In genomic region chr2:8409461-8410260, GRCh38 we compare ENCODE assay signal across 14 cellular contexts.
A peak's percentile ranks its signal among the peaks of the same experiment; 100 is the strongest.
DNase-seq lines count a peak whose midpoint lies in the region; ATAC-seq, FAIRE-seq and TF ChIP-seq lines count a peak whose summit lies in the region.
"Had no signal": no experiment of that assay in that cellular context is flagged by ENCODE, and none has a peak within 500 bp of the region (broad histone marks: within the 10 kb centered on the region; RNA-seq: fewer than 3 reads in every experiment).

No MANE protein-coding gene starts in this region.

- no peak for DNase-seq in A549 (ENCODE audit: low read depth in 1 of 2, low spot score in 1 of 2)
- DNase-seq in Caki2 (ENCODE audit: low read depth): peak; percentile 27
- no peak for DNase-seq in activated T-cell treated with anti-CD3 and anti-CD28 coated beads, Interleukin-2, amount 50 U/mL, for 72 hours
- no peak for DNase-seq in left ventricle myocardium superior
- no peak for DNase-seq in DMS79 treated with DMSO at 0.1 percent for 48 hours (lab: John Stamatoyannopoulos, UW)
- DNase-seq: NCI-H1436, NCI-H510A treated with DMSO at 0.1 percent for 48 hours, right cardiac atrium, stomach had no signal

- H3K4me3 ChIP-seq in A549: no peak overlapping the region
- H3K4me3 ChIP-seq: stomach had no signal

- TF ChIP-seq CTCF in A549 (IDR thresholded peaks at IDR 0.05): no peak

- H3K4me3 Mint-ChIP-seq in activated T-cell treated with anti-CD3 and anti-CD28 coated beads, Interleukin-2, amount 50 U/mL, for 72 hours: peak overlapping the region; percentile 58 to 70
- H3K4me3 Mint-ChIP-seq: CD8-positive, alpha-beta T cell had no signal

- H3K4me2 ChIP-seq in A549: peak overlapping the region; percentile 37

- no peaks in the 10 kb centered on the region for H3K9me3 Mint-ChIP-seq in activated T-cell treated with anti-CD3 and anti-CD28 coated beads, Interleukin-2, amount 50 U/mL, for 72 hours
- H3K9me3 Mint-ChIP-seq: CD8-positive, alpha-beta T cell had no signal

- WGBS in A549 (ENCODE audit: missing lambda C conversion rate): 72% methylated on average over 5 of the region's 5 CpGs

- no peak for TF ChIP-seq POLR2A in A549 (IDR thresholded peaks at IDR 0.05; ENCODE audit: low read length)

- TF ChIP-seq RAD21 in A549 (conservative IDR thresholded peaks at IDR 0.05 in 1 of 2, IDR thresholded peaks at IDR 0.05 in 1 of 2): no peak

- peaks cover 44% of the 10 kb centered on the region for H3K4me1 Mint-ChIP-seq in activated T-cell treated with anti-CD3 and anti-CD28 coated beads, Interleukin-2, amount 50 U/mL, for 72 hours (ENCODE audit: low read depth)

- TF ChIP-seq EP300 in A549 (IDR thresholded peaks at IDR 0.05): no peak

- H3K4me1 ChIP-seq in A549: peaks cover 45% of the 10 kb centered on the region

- ATAC-seq in A549 (peak in 1 of 2 experiments; percentile 35; a peak in 2 of 6 replicates), left ventricle myocardium superior (peak; percentile 49), GM21619 (IDR thresholded peaks at IDR 0.05; ENCODE audit: unreplicated experiment) (no peak), HG03520 (IDR thresholded peaks at IDR 0.05; ENCODE audit: unreplicated experiment) (no peak)
- no peak for ATAC-seq in activated T-cell treated with anti-CD3 and anti-CD28 coated beads, Interleukin-2, amount 50 U/mL, for 72 hours (replicated peaks in 1 of 2)

- H3K36me3 Mint-ChIP-seq in activated T-cell treated with anti-CD3 and anti-CD28 coated beads, Interleukin-2, amount 50 U/mL, for 72 hours (ENCODE audit: insufficient read depth in 2 of 2): no peaks in the 10 kb centered on the region
- H3K36me3 Mint-ChIP-seq: CD8-positive, alpha-beta T cell had no signal

- no peak for FAIRE-seq in A549 (lab: Jason Lieb, UNC)
- FAIRE-seq: astrocyte had no signal

- H3K27ac ChIP-seq in A549: peak overlapping the region; percentile 4 to 6; a peak in 2 of 6 replicates
- H3K27ac ChIP-seq: RWPE1, stomach had no signal

- peak overlapping the region; percentile 91 for H3K27ac Mint-ChIP-seq in activated T-cell treated with anti-CD3 and anti-CD28 coated beads, Interleukin-2, amount 50 U/mL, for 72 hours

- CTCF ChIA-PET in A549 (lab: Yijun Ruan, JAX): interaction anchor here (0.6 to 1.5 kb wide), 2 partner anchors 15 to 931 kb away, joined by 3 read pairs; no protein-coding TSS in a partner anchor

- POLR2A ChIA-PET in A549 (lab: Yijun Ruan, JAX): no interaction called here

- H3K27me3 Mint-ChIP-seq in activated T-cell treated with anti-CD3 and anti-CD28 coated beads, Interleukin-2, amount 50 U/mL, for 72 hours (ENCODE audit: low read depth): peaks cover 20% of the 10 kb centered on the region

- no peaks in the 10 kb centered on the region for H3K9me3 ChIP-seq in A549
- H3K9me3 ChIP-seq: stomach had no signal

- intact Hi-C loops in left ventricle myocardium superior (cut with micrococcal nuclease): no loop called here

- in situ Hi-C loops in Caki2 (cut with HindIII; ENCODE audit: low pct_unique_long_range_greater_than_20kb, low sequenced_read_pairs): no loop called here

TF ChIP-seq in A549, 52 proteins besides CTCF, POLR2A, EP300 and RAD21:
- no peak for TF ChIP-seq NPAS2 (CRISPR knock-in tag; IDR thresholded peaks at IDR 0.05; ENCODE audit: borderline replicate concordance)
- TF ChIP-seq KDM5A (IDR thresholded peaks at IDR 0.05): no peak
- no peak for TF ChIP-seq HOXB13 (CRISPR knock-in tag; IDR thresholded peaks at IDR 0.05; ENCODE audit: low read depth)
- no peak for TF ChIP-seq FOXS1 (CRISPR knock-in tag; IDR thresholded peaks at IDR 0.05)
- no peak for TF ChIP-seq CBX8 (IDR thresholded peaks at IDR 0.05)
- no peak for TF ChIP-seq HDAC2 (IDR thresholded peaks at IDR 0.05)
- no peak for TF ChIP-seq ZFP36 (IDR thresholded peaks at IDR 0.05; ENCODE audit: borderline replicate concordance, partially characterized antibody)
- no peak for TF ChIP-seq FOSL2 (IDR thresholded peaks at IDR 0.05)
- no peak for TF ChIP-seq FOSL2 (CRISPR knock-in tag; IDR thresholded peaks at IDR 0.05)
- TF ChIP-seq MAZ (IDR thresholded peaks at IDR 0.05; ENCODE audit: borderline replicate concordance, low read depth, low read length): no peak
- TF ChIP-seq, protein P1, sequence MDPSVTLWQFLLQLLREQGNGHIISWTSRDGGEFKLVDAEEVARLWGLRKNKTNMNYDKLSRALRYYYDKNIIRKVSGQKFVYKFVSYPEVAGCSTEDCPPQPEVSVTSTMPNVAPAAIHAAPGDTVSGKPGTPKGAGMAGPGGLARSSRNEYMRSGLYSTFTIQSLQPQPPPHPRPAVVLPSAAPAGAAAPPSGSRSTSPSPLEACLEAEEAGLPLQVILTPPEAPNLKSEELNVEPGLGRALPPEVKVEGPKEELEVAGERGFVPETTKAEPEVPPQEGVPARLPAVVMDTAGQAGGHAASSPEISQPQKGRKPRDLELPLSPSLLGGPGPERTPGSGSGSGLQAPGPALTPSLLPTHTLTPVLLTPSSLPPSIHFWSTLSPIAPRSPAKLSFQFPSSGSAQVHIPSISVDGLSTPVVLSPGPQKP (IDR thresholded peaks at IDR 0.05; ENCODE audit: low read depth, low read length): no peak
- TF ChIP-seq POLR2AphosphoS2 (conservative IDR thresholded peaks at IDR 0.05; ENCODE audit: low read length): no peak
- no peak for TF ChIP-seq KDM1A (IDR thresholded peaks at IDR 0.05; ENCODE audit: low read depth)
- no peak for TF ChIP-seq EHMT2 (IDR thresholded peaks at IDR 0.05; ENCODE audit: low read depth)
- no peak for TF ChIP-seq BHLHE40 (IDR thresholded peaks at IDR 0.05; ENCODE audit: low read depth, low read length)
- no peak for TF ChIP-seq MAFK (IDR thresholded peaks at IDR 0.05; ENCODE audit: partially characterized antibody)
- no peak for TF ChIP-seq ZC3H11A (IDR thresholded peaks at IDR 0.05)
- no peak for TF ChIP-seq HMGXB4 (CRISPR knock-in tag; IDR thresholded peaks at IDR 0.05; ENCODE audit: borderline replicate concordance)
- no peak for TF ChIP-seq FOSB (CRISPR knock-in tag; IDR thresholded peaks at IDR 0.05)
- TF ChIP-seq NFE2L2 (conservative IDR thresholded peaks at IDR 0.05; ENCODE audit: low read length): no peak
